Comparison of ENCODE assay signal across 10 cellular contexts in the genomic region with DNA sequence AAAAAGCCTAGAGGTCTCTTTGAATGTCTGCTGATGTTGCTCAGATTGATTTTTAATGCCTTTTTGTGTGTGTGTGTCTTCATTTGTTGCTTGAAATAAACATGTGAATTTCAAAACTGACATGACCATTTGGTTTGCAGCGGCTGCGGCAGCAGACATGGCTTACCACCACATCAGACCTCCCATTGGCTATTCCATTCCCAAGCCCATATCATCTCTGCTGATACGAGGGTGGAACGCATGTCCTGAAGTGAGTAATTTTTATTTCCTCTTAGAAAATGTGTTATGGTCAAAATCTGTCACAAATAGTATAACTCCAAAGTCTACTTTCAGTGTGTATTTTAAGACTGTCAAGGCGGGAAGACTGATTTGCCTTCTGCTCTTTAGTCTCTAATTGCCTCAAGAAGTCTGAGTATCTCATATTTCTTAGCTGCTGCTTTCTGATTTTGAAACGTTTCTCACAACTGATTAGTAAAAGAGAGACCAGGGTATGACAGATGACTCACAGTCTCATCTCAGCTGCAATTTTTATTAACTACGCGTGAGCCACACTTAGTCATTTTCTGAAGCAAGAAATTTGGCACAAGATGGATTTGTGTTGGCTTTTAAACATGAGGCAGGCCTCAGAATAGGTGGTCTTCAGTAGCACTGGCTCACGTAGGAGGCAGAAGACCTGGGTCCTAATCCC. TPM values are rescaled to one million over a fixed set of nuclear protein-coding genes. Genes with fewer than 3 reads are reported as not detected.
DNase-seq lines count a peak whose midpoint lies in the region; ATAC-seq, FAIRE-seq and TF ChIP-seq lines count a peak whose summit lies in the region.
"Had no signal": no experiment of that assay in that cellular context is flagged by ENCODE, and none has a peak within 500 bp of the region (broad histone marks: within the 10 kb centered on the region; RNA-seq: fewer than 3 reads in every experiment).

No MANE protein-coding gene starts in this region.

- no peaks in the 10 kb centered on the region for H3K27me3 ChIP-seq in HepG2 (ENCODE audit: control insufficient read depth in 1 of 2, insufficient read depth in 2 of 2, low read length in 2 of 2)
- H3K27me3 ChIP-seq: cardiac muscle cell had no signal

- no peak overlapping the region for H3K4me2 ChIP-seq in HepG2 (ENCODE audit: low read depth, low read length)

- no peak for FAIRE-seq in HepG2 (lab: Jason Lieb, UNC)

- peak; percentile 70 for ATAC-seq in GM21381 (IDR thresholded peaks at IDR 0.05; ENCODE audit: unreplicated experiment)
- peak; percentile 88 for ATAC-seq in HG03378 (IDR thresholded peaks at IDR 0.05; ENCODE audit: unreplicated experiment)
- no peak for ATAC-seq in GM21737 (IDR thresholded peaks at IDR 0.05; ENCODE audit: unreplicated experiment)
- ATAC-seq in HepG2 = no peak

- no peaks in the 10 kb centered on the region for H3K9me3 ChIP-seq in HepG2 (ENCODE audit: low read length)

- DNase-seq in GM10248 (ENCODE audit: extremely low spot score) (peak; percentile 8), fibroblast of peridontal ligament (ENCODE audit: extremely low read depth) (peak; percentile 66), immature natural killer cell (no peak), HEK293T (ENCODE audit: extremely low spot score) (no peak), HepG2 (ENCODE audit: low spot score) (no peak)

- 25% methylated on average over 9 of the region's 9 CpGs for WGBS in HepG2 (ENCODE audit: low lambda C conversion rate)

- no peak for TF ChIP-seq RAD21 in HepG2 (CRISPR knock-in tag; IDR thresholded peaks at IDR 0.05)

- H3K27ac ChIP-seq in HepG2 (ENCODE audit: extremely low read length, insufficient read depth, low read length) = no peak overlapping the region
- H3K27ac ChIP-seq: cardiac muscle cell had no signal

- H3K4me1 Mint-ChIP-seq in immature natural killer cell = no peaks in the 10 kb centered on the region

- H3K9me3 Mint-ChIP-seq in immature natural killer cell = peaks cover 0 to 4% (median 0%) of the 10 kb centered on the region in 6 donors

- no peak overlapping the region for H3K27ac Mint-ChIP-seq in immature natural killer cell

- H3K36me3 ChIP-seq in HepG2 (replicated peaks in 1 of 2; ENCODE audit: control insufficient read depth in 1 of 2, insufficient read depth in 2 of 2, low read length in 2 of 2) = no peaks in the 10 kb centered on the region
- H3K36me3 ChIP-seq: cardiac muscle cell had no signal

- no TSS peak for BruUV-seq in HepG2 (replicated peaks; lab: Mats Ljungman, UMichigan)

- CTCF ChIA-PET in GM10248 (lab: Yijun Ruan, JAX) (no interaction called here), HEK293T (lab: Yijun Ruan, JAX) (no interaction called here), HepG2 (lab: Yijun Ruan, JAX; ENCODE audit: low intra/inter-chr PET ratio, low total read pairs) (no interaction called here)

- no peak overlapping the region for H3K4me3 Mint-ChIP-seq in immature natural killer cell

- no peaks in the 10 kb centered on the region for H3K4me1 ChIP-seq in HepG2 (ENCODE audit: insufficient read depth, low read length)

- H3K27me3 Mint-ChIP-seq in immature natural killer cell (ENCODE audit: low read depth in 3 of 3) = peaks cover 0 to 2% (median 0%) of the 10 kb centered on the region in 3 donors

- TF ChIP-seq CTCF in GM10248 (IDR thresholded peaks at IDR 0.05; ENCODE audit: control extremely low read depth, extremely low read depth, low read depth, missing control alignments) = no peak
- no peak for TF ChIP-seq CTCF in HepG2 (CRISPR knock-in tag; IDR thresholded peaks at IDR 0.05)

- H3K36me3 Mint-ChIP-seq in immature natural killer cell = no peaks in the 10 kb centered on the region

- no peak overlapping the region for H3K4me3 ChIP-seq in HepG2 (replicated peaks in 1 of 3; ENCODE audit: insufficient read depth in 1 of 3, low read depth in 2 of 3, low read length in 3 of 3)
- H3K4me3 ChIP-seq: cardiac muscle cell had no signal

- intact Hi-C loops in HepG2 (cut with micrococcal nuclease; ENCODE audit: unreplicated experiment) = no loop called here

- TF ChIP-seq EP300 in HepG2 (IDR thresholded peaks at IDR 0.05; ENCODE audit: low read depth in 2 of 2, low read length in 2 of 2) (no peak), HepG2 (CRISPR knock-in tag; IDR thresholded peaks at IDR 0.05; ENCODE audit: borderline replicate concordance) (no peak)

- no peak overlapping the region for H3K9ac ChIP-seq in HepG2 (ENCODE audit: insufficient read depth, low read depth, low read length)

- no peak overlapping the region for H2AFZ ChIP-seq in HepG2 (ENCODE audit: low read length)

- TF ChIP-seq POLR2A in HepG2 (IDR thresholded peaks at IDR 0.05; ENCODE audit: insufficient read depth in 1 of 2, low read depth in 2 of 2, low read length in 2 of 2) = no peak

- POLR2A ChIA-PET in GM10248 (lab: Yijun Ruan, JAX) = no interaction called here
- POLR2A ChIA-PET in HEK293T (lab: Yijun Ruan, JAX) = no interaction called here
- POLR2A ChIA-PET in HepG2 (lab: Yijun Ruan, JAX) = no interaction called here

- H4K20me1 ChIP-seq in HepG2 (ENCODE audit: insufficient read depth, low read length) = no peaks in the 10 kb centered on the region

- in situ Hi-C loops in HepG2 (cut with HindIII; ENCODE audit: extremely low pct_ligation_motif_present, low pct_unique_long_range_greater_than_20kb) = loop anchor here (25.0 kb wide), 1 partner anchor 626 kb away; no protein-coding TSS in a partner anchor

- H3K79me2 ChIP-seq in HepG2 (ENCODE audit: insufficient read depth, low read length) = no peaks in the 10 kb centered on the region

TF ChIP-seq in HEK293T, 16 proteins besides CTCF, POLR2A, EP300 and RAD21 (continues in another document):
- no peak for TF ChIP-seq HDGF (IDR thresholded peaks at IDR 0.05; ENCODE audit: borderline replicate concordance)
- TF ChIP-seq CTBP1 (IDR thresholded peaks at IDR 0.05; ENCODE audit: borderline replicate concordance) = no peak
- TF ChIP-seq FOXK2 (IDR thresholded peaks at IDR 0.05) = no peak
- TF ChIP-seq TARDBP (IDR thresholded peaks at IDR 0.05) = no peak
- TF ChIP-seq FOXA1 (IDR thresholded peaks at IDR 0.05) = no peak
- TF ChIP-seq L3MBTL2 (conservative IDR thresholded peaks at IDR 0.05) = no peak
- TF ChIP-seq LEF1 (IDR thresholded peaks at IDR 0.05; ENCODE audit: borderline replicate concordance) = no peak
- no peak for TF ChIP-seq BHLHE40 (IDR thresholded peaks at IDR 0.05; ENCODE audit: borderline replicate concordance)
- TF ChIP-seq SUZ12 (IDR thresholded peaks at IDR 0.05) = no peak
- TF ChIP-seq ARNT (IDR thresholded peaks at IDR 0.05) = no peak
- no peak for TF ChIP-seq ELF4 (IDR thresholded peaks at IDR 0.05)

TF ChIP-seq in HepG2, 621 proteins besides CTCF, POLR2A, EP300 and RAD21:
- TF ChIP-seq, protein P1, sequence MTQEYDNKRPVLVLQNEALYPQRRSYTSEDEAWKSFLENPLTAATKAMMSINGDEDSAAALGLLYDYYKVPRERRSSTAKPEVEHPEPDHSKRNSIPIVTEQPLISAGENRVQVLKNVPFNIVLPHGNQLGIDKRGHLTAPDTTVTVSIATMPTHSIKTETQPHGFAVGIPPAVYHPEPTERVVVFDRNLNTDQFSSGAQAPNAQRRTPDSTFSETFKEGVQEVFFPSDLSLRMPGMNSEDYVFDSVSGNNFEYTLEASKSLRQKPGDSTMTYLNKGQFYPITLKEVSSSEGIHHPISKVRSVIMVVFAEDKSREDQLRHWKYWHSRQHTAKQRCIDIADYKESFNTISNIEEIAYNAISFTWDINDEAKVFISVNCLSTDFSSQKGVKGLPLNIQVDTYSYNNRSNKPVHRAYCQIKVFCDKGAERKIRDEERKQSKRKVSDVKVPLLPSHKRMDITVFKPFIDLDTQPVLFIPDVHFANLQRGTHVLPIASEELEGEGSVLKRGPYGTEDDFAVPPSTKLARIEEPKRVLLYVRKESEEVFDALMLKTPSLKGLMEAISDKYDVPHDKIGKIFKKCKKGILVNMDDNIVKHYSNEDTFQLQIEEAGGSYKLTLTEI (CRISPR knock-in tag; conservative IDR thresholded peaks at IDR 0.05) = no peak
- TF ChIP-seq GLI4 (CRISPR knock-in tag; IDR thresholded peaks at IDR 0.05; ENCODE audit: borderline replicate concordance) = no peak
- TF ChIP-seq JUNB (CRISPR knock-in tag; IDR thresholded peaks at IDR 0.05; ENCODE audit: borderline replicate concordance) = no peak
- TF ChIP-seq CBX5 (CRISPR knock-in tag; IDR thresholded peaks at IDR 0.05; ENCODE audit: borderline replicate concordance) = no peak
- TF ChIP-seq, protein P2, sequence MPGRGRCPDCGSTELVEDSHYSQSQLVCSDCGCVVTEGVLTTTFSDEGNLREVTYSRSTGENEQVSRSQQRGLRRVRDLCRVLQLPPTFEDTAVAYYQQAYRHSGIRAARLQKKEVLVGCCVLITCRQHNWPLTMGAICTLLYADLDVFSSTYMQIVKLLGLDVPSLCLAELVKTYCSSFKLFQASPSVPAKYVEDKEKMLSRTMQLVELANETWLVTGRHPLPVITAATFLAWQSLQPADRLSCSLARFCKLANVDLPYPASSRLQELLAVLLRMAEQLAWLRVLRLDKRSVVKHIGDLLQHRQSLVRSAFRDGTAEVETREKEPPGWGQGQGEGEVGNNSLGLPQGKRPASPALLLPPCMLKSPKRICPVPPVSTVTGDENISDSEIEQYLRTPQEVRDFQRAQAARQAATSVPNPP (CRISPR knock-in tag; IDR thresholded peaks at IDR 0.05) = no peak

RNA-seq across cellular contexts. Expression of a gene that starts 49.0 kb away (rescaled TPM):
- polyA plus RNA-seq in immature natural killer cell = not detected
- total RNA-seq in HepG2 (2016; rRNA removed; fragmentation: Illumina TruSeq; extraction: Trizol) = not detected in 2 replicates
- total RNA-seq in HepG2 (2016; cell fraction: cytosol; rRNA removed; fragmentation: Illumina TruSeq; extraction: Trizol; ENCODE audit: low read depth) = not detected in 2 replicates
- total RNA-seq in HepG2 (2016; cell fraction: insoluble cytoplasmic fraction; rRNA removed; fragmentation: Illumina TruSeq; extraction: Trizol) = not detected in 2 replicates
- not detected in 2 replicates for total RNA-seq in HepG2 (2016; cell fraction: membrane; rRNA removed; fragmentation: Illumina TruSeq; extraction: Trizol)
- not detected in 2 replicates for total RNA-seq in HepG2 (2016; cell fraction: nucleus; rRNA removed; fragmentation: Illumina TruSeq; extraction: Trizol)
- not detected in 2 replicates for polyA plus RNA-seq in HepG2 (2011; rRNA removed)
- polyA plus RNA-seq in HepG2 (2011; cell fraction: cytosol; rRNA removed) = not detected in 2 replicates
- not detected in 2 replicates for polyA plus RNA-seq in HepG2 (2011; cell fraction: nucleus; rRNA removed)
- not detected in 2 replicates for polyA plus RNA-seq in HepG2 (2012)
- not detected in 2 replicates for polyA plus RNA-seq in HepG2 (2016; cell fraction: cytosol; fragmentation: Illumina TruSeq; extraction: Trizol; ENCODE audit: low read depth)
- not detected in 2 replicates for polyA plus RNA-seq in HepG2 (2016; cell fraction: insoluble cytoplasmic fraction; fragmentation: Illumina TruSeq; extraction: Trizol; ENCODE audit: low read depth)
- not detected in 2 replicates for polyA plus RNA-seq in HepG2 (2016; cell fraction: membrane; fragmentation: Illumina TruSeq; extraction: Trizol; ENCODE audit: low read depth)
- not detected in 2 replicates for polyA plus RNA-seq in HepG2 (2016; cell fraction: nucleus; fragmentation: Illumina TruSeq; extraction: Trizol; ENCODE audit: insufficient read depth, low read depth)
- not detected in 2 replicates for polyA minus RNA-seq in HepG2 (2011; rRNA and poly(A)+ RNA removed; ENCODE audit: low replicate concordance)
- polyA minus RNA-seq in HepG2 (2011; cell fraction: cytosol; rRNA and poly(A)+ RNA removed) = not detected in 2 replicates
- not detected in 2 replicates for polyA minus RNA-seq in HepG2 (2011; cell fraction: nucleus; rRNA and poly(A)+ RNA removed)
- total RNA-seq: skeletal muscle tissue had no signal

Comparison
In these comparisons a context has a peak if more than half of its experiments do, and no peak if none do; other contexts are left out.
1. DNase-seq: peak in GM10248 (single experiment) and fibroblast of peridontal ligament (single experiment); none in immature natural killer cell (0 of 3), HEK293T (single experiment) and HepG2 (single experiment).
2. ATAC-seq: peak in GM21381 (single experiment) and HG03378 (single experiment); none in GM21737 (single experiment) and HepG2 (single experiment).